1 cellular context compared by ENCODE assay signal in genomic region chr9:133656211-133657119, GRCh38.
TF ChIP-seq lines count a peak whose summit lies in the region.

No MANE protein-coding gene starts in this region.

TF ChIP-seq in HepG2, 621 proteins besides CTCF, POLR2A, EP300 and RAD21 (continues in another document):
- TF ChIP-seq ZNF33B (CRISPR knock-in tag; IDR thresholded peaks at IDR 0.05), result no peak
- TF ChIP-seq HNF4G (IDR thresholded peaks at IDR 0.05; ENCODE audit: borderline replicate concordance, low read depth, low read length), result no peak
- TF ChIP-seq HNF4G (CRISPR knock-in tag; IDR thresholded peaks at IDR 0.05; ENCODE audit: borderline replicate concordance, low read depth), result no peak
- TF ChIP-seq, protein P1, sequence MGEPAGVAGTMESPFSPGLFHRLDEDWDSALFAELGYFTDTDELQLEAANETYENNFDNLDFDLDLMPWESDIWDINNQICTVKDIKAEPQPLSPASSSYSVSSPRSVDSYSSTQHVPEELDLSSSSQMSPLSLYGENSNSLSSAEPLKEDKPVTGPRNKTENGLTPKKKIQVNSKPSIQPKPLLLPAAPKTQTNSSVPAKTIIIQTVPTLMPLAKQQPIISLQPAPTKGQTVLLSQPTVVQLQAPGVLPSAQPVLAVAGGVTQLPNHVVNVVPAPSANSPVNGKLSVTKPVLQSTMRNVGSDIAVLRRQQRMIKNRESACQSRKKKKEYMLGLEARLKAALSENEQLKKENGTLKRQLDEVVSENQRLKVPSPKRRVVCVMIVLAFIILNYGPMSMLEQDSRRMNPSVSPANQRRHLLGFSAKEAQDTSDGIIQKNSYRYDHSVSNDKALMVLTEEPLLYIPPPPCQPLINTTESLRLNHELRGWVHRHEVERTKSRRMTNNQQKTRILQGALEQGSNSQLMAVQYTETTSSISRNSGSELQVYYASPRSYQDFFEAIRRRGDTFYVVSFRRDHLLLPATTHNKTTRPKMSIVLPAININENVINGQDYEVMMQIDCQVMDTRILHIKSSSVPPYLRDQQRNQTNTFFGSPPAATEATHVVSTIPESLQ (CRISPR knock-in tag; conservative IDR thresholded peaks at IDR 0.05), result no peak
- TF ChIP-seq ZNF589 (CRISPR knock-in tag; conservative IDR thresholded peaks at IDR 0.05), result 0 out of 2 replicates have a peak, but pooled peaks have one; percentile 7
- TF ChIP-seq PRMT3 (CRISPR knock-in tag; IDR thresholded peaks at IDR 0.05; ENCODE audit: borderline replicate concordance, low read depth), result no peak
- TF ChIP-seq ZNF263 (CRISPR knock-in tag; IDR thresholded peaks at IDR 0.05), result no peak
- TF ChIP-seq, protein P2, sequence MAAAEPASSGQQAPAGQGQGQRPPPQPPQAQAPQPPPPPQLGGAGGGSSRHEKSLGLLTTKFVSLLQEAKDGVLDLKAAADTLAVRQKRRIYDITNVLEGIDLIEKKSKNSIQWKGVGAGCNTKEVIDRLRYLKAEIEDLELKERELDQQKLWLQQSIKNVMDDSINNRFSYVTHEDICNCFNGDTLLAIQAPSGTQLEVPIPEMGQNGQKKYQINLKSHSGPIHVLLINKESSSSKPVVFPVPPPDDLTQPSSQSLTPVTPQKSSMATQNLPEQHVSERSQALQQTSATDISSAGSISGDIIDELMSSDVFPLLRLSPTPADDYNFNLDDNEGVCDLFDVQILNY (CRISPR knock-in tag; conservative IDR thresholded peaks at IDR 0.05), result no peak
- no peak for TF ChIP-seq SRY (CRISPR knock-in tag; IDR thresholded peaks at IDR 0.05)
- TF ChIP-seq, protein P3, sequence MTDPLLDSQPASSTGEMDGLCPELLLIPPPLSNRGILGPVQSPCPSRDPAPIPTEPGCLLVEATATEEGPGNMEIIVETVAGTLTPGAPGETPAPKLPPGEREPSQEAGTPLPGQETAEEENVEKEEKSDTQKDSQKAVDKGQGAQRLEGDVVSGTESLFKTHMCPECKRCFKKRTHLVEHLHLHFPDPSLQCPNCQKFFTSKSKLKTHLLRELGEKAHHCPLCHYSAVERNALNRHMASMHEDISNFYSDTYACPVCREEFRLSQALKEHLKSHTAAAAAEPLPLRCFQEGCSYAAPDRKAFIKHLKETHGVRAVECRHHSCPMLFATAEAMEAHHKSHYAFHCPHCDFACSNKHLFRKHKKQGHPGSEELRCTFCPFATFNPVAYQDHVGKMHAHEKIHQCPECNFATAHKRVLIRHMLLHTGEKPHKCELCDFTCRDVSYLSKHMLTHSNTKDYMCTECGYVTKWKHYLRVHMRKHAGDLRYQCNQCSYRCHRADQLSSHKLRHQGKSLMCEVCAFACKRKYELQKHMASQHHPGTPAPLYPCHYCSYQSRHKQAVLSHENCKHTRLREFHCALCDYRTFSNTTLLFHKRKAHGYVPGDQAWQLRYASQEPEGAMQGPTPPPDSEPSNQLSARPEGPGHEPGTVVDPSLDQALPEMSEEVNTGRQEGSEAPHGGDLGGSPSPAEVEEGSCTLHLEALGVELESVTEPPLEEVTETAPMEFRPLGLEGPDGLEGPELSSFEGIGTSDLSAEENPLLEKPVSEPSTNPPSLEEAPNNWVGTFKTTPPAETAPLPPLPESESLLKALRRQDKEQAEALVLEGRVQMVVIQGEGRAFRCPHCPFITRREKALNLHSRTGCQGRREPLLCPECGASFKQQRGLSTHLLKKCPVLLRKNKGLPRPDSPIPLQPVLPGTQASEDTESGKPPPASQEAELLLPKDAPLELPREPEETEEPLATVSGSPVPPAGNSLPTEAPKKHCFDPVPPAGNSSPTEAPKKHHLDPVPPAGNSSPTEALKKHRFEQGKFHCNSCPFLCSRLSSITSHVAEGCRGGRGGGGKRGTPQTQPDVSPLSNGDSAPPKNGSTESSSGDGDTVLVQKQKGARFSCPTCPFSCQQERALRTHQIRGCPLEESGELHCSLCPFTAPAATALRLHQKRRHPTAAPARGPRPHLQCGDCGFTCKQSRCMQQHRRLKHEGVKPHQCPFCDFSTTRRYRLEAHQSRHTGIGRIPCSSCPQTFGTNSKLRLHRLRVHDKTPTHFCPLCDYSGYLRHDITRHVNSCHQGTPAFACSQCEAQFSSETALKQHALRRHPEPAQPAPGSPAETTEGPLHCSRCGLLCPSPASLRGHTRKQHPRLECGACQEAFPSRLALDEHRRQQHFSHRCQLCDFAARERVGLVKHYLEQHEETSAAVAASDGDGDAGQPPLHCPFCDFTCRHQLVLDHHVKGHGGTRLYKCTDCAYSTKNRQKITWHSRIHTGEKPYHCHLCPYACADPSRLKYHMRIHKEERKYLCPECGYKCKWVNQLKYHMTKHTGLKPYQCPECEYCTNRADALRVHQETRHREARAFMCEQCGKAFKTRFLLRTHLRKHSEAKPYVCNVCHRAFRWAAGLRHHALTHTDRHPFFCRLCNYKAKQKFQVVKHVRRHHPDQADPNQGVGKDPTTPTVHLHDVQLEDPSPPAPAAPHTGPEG (CRISPR knock-in tag; IDR thresholded peaks at IDR 0.05), result no peak
- no peak for TF ChIP-seq ZNF558 (CRISPR knock-in tag; IDR thresholded peaks at IDR 0.05; ENCODE audit: borderline replicate concordance)
- TF ChIP-seq ZNF607 (CRISPR knock-in tag; IDR thresholded peaks at IDR 0.05; ENCODE audit: borderline replicate concordance), result no peak
- TF ChIP-seq YY1 (IDR thresholded peaks at IDR 0.05; ENCODE audit: insufficient read depth, insufficient replicate concordance, low read depth, low read length), result no peak
- no peak for TF ChIP-seq ZNF124 (CRISPR knock-in tag; IDR thresholded peaks at IDR 0.05)
- TF ChIP-seq HMG20B (CRISPR knock-in tag; conservative IDR thresholded peaks at IDR 0.05), result no peak
- TF ChIP-seq HOXA3 (CRISPR knock-in tag; IDR thresholded peaks at IDR 0.05), result no peak
- TF ChIP-seq SIX4 (CRISPR knock-in tag; IDR thresholded peaks at IDR 0.05), result no peak
- no peak for TF ChIP-seq DZIP1 (CRISPR knock-in tag; IDR thresholded peaks at IDR 0.05)
- no peak for TF ChIP-seq ZBTB42 (CRISPR knock-in tag; IDR thresholded peaks at IDR 0.05)
- TF ChIP-seq ZFP90 (CRISPR knock-in tag; IDR thresholded peaks at IDR 0.05; ENCODE audit: borderline replicate concordance), result no peak
- no peak for TF ChIP-seq ZNF138 (CRISPR knock-in tag; IDR thresholded peaks at IDR 0.05; ENCODE audit: low read depth)
- TF ChIP-seq POLR2G (IDR thresholded peaks at IDR 0.05; ENCODE audit: low read depth, low read length), result 0 out of 2 replicates have a peak, but pooled peaks have one; percentile 13
- TF ChIP-seq ISX (CRISPR knock-in tag; conservative IDR thresholded peaks at IDR 0.05), result no peak
- TF ChIP-seq HOXA5 (CRISPR knock-in tag; IDR thresholded peaks at IDR 0.05), result no peak
- TF ChIP-seq NFKBIZ (CRISPR knock-in tag; IDR thresholded peaks at IDR 0.05), result no peak
- TF ChIP-seq ZNF660 (CRISPR knock-in tag; IDR thresholded peaks at IDR 0.05; ENCODE audit: borderline replicate concordance, low read depth), result no peak
- TF ChIP-seq ZFP36 (IDR thresholded peaks at IDR 0.05; ENCODE audit: borderline replicate concordance, low read depth, low read length, partially characterized antibody), result no peak
- no peak for TF ChIP-seq ZNF740 (CRISPR knock-in tag; IDR thresholded peaks at IDR 0.05)
- TF ChIP-seq USF2 (IDR thresholded peaks at IDR 0.05; ENCODE audit: low read depth, low read length), result no peak
- TF ChIP-seq USF2 (CRISPR knock-in tag; IDR thresholded peaks at IDR 0.05; ENCODE audit: borderline replicate concordance), result no peak
- TF ChIP-seq ZNF710 (CRISPR knock-in tag; IDR thresholded peaks at IDR 0.05; ENCODE audit: borderline replicate concordance), result no peak
- no peak for TF ChIP-seq ZUFSP (CRISPR knock-in tag; IDR thresholded peaks at IDR 0.05; ENCODE audit: borderline replicate concordance)
- no peak for TF ChIP-seq ZNF615 (CRISPR knock-in tag; IDR thresholded peaks at IDR 0.05; ENCODE audit: borderline replicate concordance)
- TF ChIP-seq SETDB1 (CRISPR knock-in tag; IDR thresholded peaks at IDR 0.05; ENCODE audit: borderline replicate concordance), result no peak
- peak; percentile 85 for TF ChIP-seq ZNF629 (CRISPR knock-in tag; conservative IDR thresholded peaks at IDR 0.05)
- peak; percentile 54 for TF ChIP-seq AGO2 (optimal IDR thresholded peaks at IDR 0.05; ENCODE audit: low read depth, low read length)
- TF ChIP-seq, protein P4, sequence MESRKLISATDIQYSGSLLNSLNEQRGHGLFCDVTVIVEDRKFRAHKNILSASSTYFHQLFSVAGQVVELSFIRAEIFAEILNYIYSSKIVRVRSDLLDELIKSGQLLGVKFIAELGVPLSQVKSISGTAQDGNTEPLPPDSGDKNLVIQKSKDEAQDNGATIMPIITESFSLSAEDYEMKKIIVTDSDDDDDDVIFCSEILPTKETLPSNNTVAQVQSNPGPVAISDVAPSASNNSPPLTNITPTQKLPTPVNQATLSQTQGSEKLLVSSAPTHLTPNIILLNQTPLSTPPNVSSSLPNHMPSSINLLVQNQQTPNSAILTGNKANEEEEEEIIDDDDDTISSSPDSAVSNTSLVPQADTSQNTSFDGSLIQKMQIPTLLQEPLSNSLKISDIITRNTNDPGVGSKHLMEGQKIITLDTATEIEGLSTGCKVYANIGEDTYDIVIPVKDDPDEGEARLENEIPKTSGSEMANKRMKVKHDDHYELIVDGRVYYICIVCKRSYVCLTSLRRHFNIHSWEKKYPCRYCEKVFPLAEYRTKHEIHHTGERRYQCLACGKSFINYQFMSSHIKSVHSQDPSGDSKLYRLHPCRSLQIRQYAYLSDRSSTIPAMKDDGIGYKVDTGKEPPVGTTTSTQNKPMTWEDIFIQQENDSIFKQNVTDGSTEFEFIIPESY (CRISPR knock-in tag; IDR thresholded peaks at IDR 0.05), result no peak; the same call in 1 of the 2 replicates
- TF ChIP-seq ZNF75D (CRISPR knock-in tag; IDR thresholded peaks at IDR 0.05; ENCODE audit: borderline replicate concordance), result no peak
- TF ChIP-seq, protein P5, sequence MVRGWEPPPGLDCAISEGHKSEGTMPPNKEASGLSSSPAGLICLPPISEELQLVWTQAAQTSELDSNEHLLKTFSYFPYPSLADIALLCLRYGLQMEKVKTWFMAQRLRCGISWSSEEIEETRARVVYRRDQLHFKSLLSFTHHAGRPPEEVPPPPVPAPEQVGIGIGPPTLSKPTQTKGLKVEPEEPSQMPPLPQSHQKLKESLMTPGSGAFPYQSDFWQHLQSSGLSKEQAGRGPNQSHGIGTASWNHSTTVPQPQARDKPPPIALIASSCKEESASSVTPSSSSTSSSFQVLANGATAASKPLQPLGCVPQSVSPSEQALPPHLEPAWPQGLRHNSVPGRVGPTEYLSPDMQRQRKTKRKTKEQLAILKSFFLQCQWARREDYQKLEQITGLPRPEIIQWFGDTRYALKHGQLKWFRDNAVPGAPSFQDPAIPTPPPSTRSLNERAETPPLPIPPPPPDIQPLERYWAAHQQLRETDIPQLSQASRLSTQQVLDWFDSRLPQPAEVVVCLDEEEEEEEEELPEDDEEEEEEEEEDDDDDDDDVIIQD (CRISPR knock-in tag; IDR thresholded peaks at IDR 0.05; ENCODE audit: low read depth), result no peak
